Comparison of ENCODE assay signal across 19 cellular contexts in the genomic region with DNA sequence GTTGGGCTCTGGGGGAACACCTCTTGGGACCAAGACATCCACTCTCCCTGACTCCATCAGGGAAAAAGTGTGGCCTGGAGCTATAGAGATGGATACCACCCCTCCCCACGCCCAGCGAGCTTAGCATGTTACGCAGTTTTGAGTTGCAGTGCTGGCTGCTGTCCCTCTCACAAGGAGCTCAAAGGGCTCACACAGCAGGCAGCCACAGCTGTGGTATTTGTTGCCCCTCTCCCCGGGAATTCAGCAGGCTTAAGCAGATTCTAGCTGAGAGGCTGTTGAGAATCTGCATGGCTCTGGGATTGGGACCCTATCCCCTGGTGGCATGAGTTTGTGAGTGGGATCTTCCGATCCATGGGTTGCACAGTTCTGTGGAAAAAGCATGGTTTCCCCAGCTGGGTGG.
A peak's percentile ranks its signal among the peaks of the same experiment; 100 is the strongest.
DNase-seq lines count a peak whose midpoint lies in the region; ATAC-seq and TF ChIP-seq lines count a peak whose summit lies in the region.
"Had no signal": no experiment of that assay in that cellular context is flagged by ENCODE, and none has a peak within 500 bp of the region (broad histone marks: within the 10 kb centered on the region; RNA-seq: fewer than 3 reads in every experiment).

No MANE protein-coding gene starts in this region.

- no peaks in the 10 kb centered on the region for H3K79me2 ChIP-seq in neural progenitor cell (ENCODE audit: low read depth)

- H3K9me3 Mint-ChIP-seq in endodermal cell (peaks cover 7% of the 10 kb centered on the region), neural progenitor cell (peaks cover 17% of the 10 kb centered on the region)

- no peak overlapping the region for H3K27ac Mint-ChIP-seq in endodermal cell
- no peak overlapping the region for H3K27ac Mint-ChIP-seq in neural progenitor cell
- H3K27ac Mint-ChIP-seq: IgD-negative memory B cell had no signal

- ATAC-seq in GM18519 (IDR thresholded peaks at IDR 0.05; ENCODE audit: low FRiP score, unreplicated experiment): no peak
- no peak for ATAC-seq in GM19035 (IDR thresholded peaks at IDR 0.05; ENCODE audit: unreplicated experiment)
- ATAC-seq: A549, HepG2 had no signal

- H3K27me3 Mint-ChIP-seq in endodermal cell (ENCODE audit: insufficient read depth): peaks cover 19% of the 10 kb centered on the region
- peaks cover 8% of the 10 kb centered on the region for H3K27me3 Mint-ChIP-seq in neural progenitor cell (ENCODE audit: insufficient read depth, low read depth)
- H3K27me3 Mint-ChIP-seq: CD4-positive, alpha-beta memory T cell; IgD-negative memory B cell had no signal

- H3F3A ChIP-seq in neural progenitor cell (ENCODE audit: low read depth): no peaks in the 10 kb centered on the region

- TF ChIP-seq CTCF in endodermal cell (conservative IDR thresholded peaks at IDR 0.05) (no peak), neural progenitor cell (IDR thresholded peaks at IDR 0.05) (no peak)

- H3K4me3 Mint-ChIP-seq in endodermal cell (no peak overlapping the region), neural progenitor cell (no peak overlapping the region)
- H3K4me3 Mint-ChIP-seq: CD14-positive monocyte; CD4-positive, alpha-beta memory T cell; IgD-negative memory B cell had no signal

- peaks cover 31% of the 10 kb centered on the region for H3K4me1 ChIP-seq in SJCRH30
- H3K4me1 ChIP-seq in endodermal cell (ENCODE audit: control insufficient read depth, insufficient read depth, low read length): no peaks in the 10 kb centered on the region
- H3K4me1 ChIP-seq in neural progenitor cell: peaks cover 6% of the 10 kb centered on the region
- H3K4me1 ChIP-seq: A549 had no signal

- 89 to 90% methylated on average over 2 to 5 of the region's 5 CpGs for WGBS in endodermal cell (ENCODE audit: insufficient coverage in 1 of 2, insufficient read length in 1 of 2), 2 experiments

- H3K36me3 ChIP-seq in SJCRH30: no peaks in the 10 kb centered on the region
- no peaks in the 10 kb centered on the region for H3K36me3 ChIP-seq in endodermal cell (ENCODE audit: control insufficient read depth, insufficient read depth, low read length)
- H3K36me3 ChIP-seq in neural progenitor cell: no peaks in the 10 kb centered on the region
- H3K36me3 ChIP-seq: BLaER1, HAP-1 had no signal

- H3K4me2 ChIP-seq in neural progenitor cell: no peak overlapping the region
- H3K4me2 ChIP-seq: A549, BLaER1 had no signal

- no peaks in the 10 kb centered on the region for H3K27me3 ChIP-seq in SJCRH30
- H3K27me3 ChIP-seq in endodermal cell (ENCODE audit: control insufficient read depth, insufficient read depth, low read length, poor library complexity, severe bottlenecking): peaks cover 3% of the 10 kb centered on the region
- no peaks in the 10 kb centered on the region for H3K27me3 ChIP-seq in neural progenitor cell
- H3K27me3 ChIP-seq: BLaER1 had no signal

- H3K4me3 ChIP-seq in SJCRH30 (no peak overlapping the region), endodermal cell (ENCODE audit: low read length) (no peak overlapping the region), neural progenitor cell (no peak overlapping the region)
- H3K4me3 ChIP-seq: A549, BLaER1, HAP-1 had no signal

- H3K9ac ChIP-seq in endodermal cell (ENCODE audit: extremely low read depth, low read length, poor library complexity, severe bottlenecking) (no peak overlapping the region), neural progenitor cell (no peak overlapping the region)
- H3K9ac ChIP-seq: BLaER1 had no signal

- no peaks in the 10 kb centered on the region for H4K20me1 ChIP-seq in neural progenitor cell (ENCODE audit: low read depth)
- H4K20me1 ChIP-seq: BLaER1 had no signal

- H3K4me1 Mint-ChIP-seq in endodermal cell (peaks cover 12% of the 10 kb centered on the region), neural progenitor cell (no peaks in the 10 kb centered on the region)
- H3K4me1 Mint-ChIP-seq: CD14-positive monocyte; CD4-positive, alpha-beta memory T cell; IgD-negative memory B cell had no signal

- H3K27ac ChIP-seq in SJCRH30: no peak overlapping the region
- H3K27ac ChIP-seq in endodermal cell (ENCODE audit: low read depth, low read length): no peak overlapping the region
- H3K27ac ChIP-seq in neural progenitor cell: no peak overlapping the region
- H3K27ac ChIP-seq: 22Rv1, A549, BLaER1 had no signal

- H3K36me3 Mint-ChIP-seq in endodermal cell (ENCODE audit: low read depth) (no peaks in the 10 kb centered on the region), neural progenitor cell (no peaks in the 10 kb centered on the region)
- H3K36me3 Mint-ChIP-seq: CD14-positive monocyte; CD4-positive, alpha-beta memory T cell; IgD-negative memory B cell had no signal

- DNase-seq in ELF-1 (ENCODE audit: low read depth, low spot score) (peak; percentile 40), SJCRH30 (peak; percentile 32 to 49), endodermal cell (peak; percentile 61), neural progenitor cell (ENCODE audit: low spot score) (peak; percentile 44), NCI-H2227 treated with DMSO at 0.1 percent for 48 hours (lab: John Stamatoyannopoulos, UW) (no peak)
- DNase-seq: CD4-positive, alpha-beta memory T cell; DMS153; DMS79; GF-D8; GOT3 had no signal

- H3K9me3 ChIP-seq in SJCRH30 (replicated peaks) (peaks cover 8% of the 10 kb centered on the region), endodermal cell (ENCODE audit: control insufficient read depth, low read length) (peaks cover 14% of the 10 kb centered on the region), neural progenitor cell (ENCODE audit: low read depth) (peaks cover 4% of the 10 kb centered on the region)

- no peak overlapping the region for H2AFZ ChIP-seq in neural progenitor cell (replicated peaks)
